31 cellular contexts compared by ENCODE assay signal in genomic region chr4:6420036-6420435, GRCh38. TPM values are rescaled to one million over a fixed set of nuclear protein-coding genes. Genes with fewer than 3 reads are reported as not detected.
"Had no signal": no experiment of that assay in that cellular context is flagged by ENCODE, and none has a peak within 500 bp of the region (broad histone marks: within the 10 kb centered on the region; RNA-seq: fewer than 3 reads in every experiment).

No MANE protein-coding gene starts in this region.

- H3K36me3 Mint-ChIP-seq: activated naive CD8-positive, alpha-beta T cell treated with anti-CD3 and anti-CD28 coated beads for 36 hours had no signal

- H3K36me3 ChIP-seq: adrenal gland, ascending aorta, brain microvascular endothelial cell, neutrophil, ovary, right lobe of liver, thoracic aorta had no signal

- H3K9me3 ChIP-seq: adrenal gland, ascending aorta, neutrophil, ovary, right lobe of liver, thoracic aorta had no signal

- H3K9me3 Mint-ChIP-seq: activated naive CD4-positive, alpha-beta T cell treated with anti-CD3 and anti-CD28 coated beads for 36 hours; activated naive CD8-positive, alpha-beta T cell treated with anti-CD3 and anti-CD28 coated beads for 36 hours; activated T-helper 1 cell treated with anti-CD3 and anti-CD28 coated beads, Interleukin-12 subunit alpha, Interleukin-12 subunit beta, Interleukin-2, Interleukin-4 antibody, amounts not matched to agents 30 ng/mL and 10 ng/mL and 1 ng/mL, durations not matched to agents 14 hours and 24 hours and 36 hours; central memory CD8-positive, alpha-beta T cell; endodermal cell; nephron progenitor cell; T-helper 1 cell treated with Interleukin-12 subunit alpha and Interleukin-12 subunit beta and Interleukin-4 antibody, amounts not matched to agents 30 μg/mL and 1 μg/mL, for 36 hours had no signal

- H3K4me1 Mint-ChIP-seq: activated naive CD8-positive, alpha-beta T cell treated with anti-CD3 and anti-CD28 coated beads for 36 hours; endodermal cell had no signal

- H3K27ac Mint-ChIP-seq: activated naive CD4-positive, alpha-beta T cell treated with anti-CD3 and anti-CD28 coated beads for 36 hours; activated naive CD8-positive, alpha-beta T cell treated with anti-CD3 and anti-CD28 coated beads for 36 hours; activated T-helper 1 cell treated with anti-CD3 and anti-CD28 coated beads, Interleukin-12 subunit alpha, Interleukin-12 subunit beta, Interleukin-2, Interleukin-4 antibody, amounts not matched to agents 30 ng/mL and 10 ng/mL and 1 ng/mL, durations not matched to agents 14 hours and 24 hours and 36 hours; endodermal cell; progenitor cell of endocrine pancreas; T-helper 1 cell treated with Interleukin-12 subunit alpha and Interleukin-12 subunit beta and Interleukin-4 antibody, amounts not matched to agents 30 μg/mL and 1 μg/mL, for 36 hours had no signal

- H3K4me1 ChIP-seq: adrenal gland, ascending aorta, right lobe of liver had no signal

- H3K4me3 ChIP-seq: adrenal gland, ascending aorta, ovary, right lobe of liver, thoracic aorta had no signal

- H3K27ac ChIP-seq: adrenal gland, ascending aorta, brain microvascular endothelial cell, neutrophil, ovary, right lobe of liver, thoracic aorta, VCaP had no signal

- H3K27me3 ChIP-seq: adrenal gland, ascending aorta, brain microvascular endothelial cell, ovary, right lobe of liver had no signal

- ATAC-seq: esophagus mucosa, left colon, right lobe of liver had no signal

- DNase-seq: activated CD4-positive, alpha-beta T cell treated with anti-CD3 and anti-CD28 coated beads for 4 hours; activated CD4-positive, alpha-beta T cell treated with anti-CD3 and anti-CD28 coated beads, Interleukin-2, amount 50 U/mL, for 4 hours; activated CD8-positive, alpha-beta memory T cell treated with anti-CD3 and anti-CD28 coated beads for 24 hours; activated CD8-positive, alpha-beta memory T cell treated with anti-CD3 and anti-CD28 coated beads, Interleukin-2, amount 50 U/mL, for 4 hours; activated effector memory CD4-positive, alpha-beta T cell treated with anti-CD3 and anti-CD28 coated beads, Interleukin-2, amount 50 U/mL, for 16 hours; activated naive CD4-positive, alpha-beta T cell treated with anti-CD3 and anti-CD28 coated beads for 36 hours; activated naive CD8-positive, alpha-beta T cell treated with anti-CD3 and anti-CD28 coated beads for 36 hours; activated T-cell treated with anti-CD3 and anti-CD28 coated beads, Interleukin-2, amount 50 U/mL, for 1 hour; brain microvascular endothelial cell; cortex of kidney; endodermal cell; left colon; mammary epithelial cell; nephron progenitor cell; ovary; right lobe of liver; stimulated activated CD4-positive, alpha-beta T cell treated with anti-CD3 and anti-CD28 coated beads, Interleukin-2, amount 100 ng/mL, for 48 hours; stimulated activated naive CD4-positive, alpha-beta T cell treated with Interleukin-2 at 50 U/mL for 16 hours; T-helper 9 cell; trophoblast cell had no signal

- H3K4me3 Mint-ChIP-seq: activated naive CD4-positive, alpha-beta T cell treated with anti-CD3 and anti-CD28 coated beads for 36 hours; activated naive CD8-positive, alpha-beta T cell treated with anti-CD3 and anti-CD28 coated beads for 36 hours; activated T-helper 1 cell treated with anti-CD3 and anti-CD28 coated beads, Interleukin-12 subunit alpha, Interleukin-12 subunit beta, Interleukin-2, Interleukin-4 antibody, amounts not matched to agents 30 ng/mL and 10 ng/mL and 1 ng/mL, durations not matched to agents 14 hours and 24 hours and 36 hours; central memory CD8-positive, alpha-beta T cell; endodermal cell; nephron progenitor cell; T-helper 1 cell treated with Interleukin-12 subunit alpha and Interleukin-12 subunit beta and Interleukin-4 antibody, amounts not matched to agents 30 μg/mL and 1 μg/mL, for 36 hours had no signal

RNA-seq across cellular contexts. Expression of gene PPP2R2C, which starts 52.4 kb away (rescaled TPM):
- total RNA-seq: activated naive CD4-positive, alpha-beta T cell treated with anti-CD3 and anti-CD28 coated beads for 36 hours; activated naive CD8-positive, alpha-beta T cell treated with anti-CD3 and anti-CD28 coated beads for 36 hours; activated T-helper 1 cell treated with anti-CD3 and anti-CD28 coated beads, Interleukin-12 subunit alpha, Interleukin-12 subunit beta, Interleukin-2, Interleukin-4 antibody, amounts not matched to agents 30 ng/mL and 10 ng/mL and 1 ng/mL, durations not matched to agents 14 hours and 24 hours and 36 hours; skeletal muscle tissue had no signal
